ENCODE assay signal across 9 cellular contexts in the genomic region with DNA sequence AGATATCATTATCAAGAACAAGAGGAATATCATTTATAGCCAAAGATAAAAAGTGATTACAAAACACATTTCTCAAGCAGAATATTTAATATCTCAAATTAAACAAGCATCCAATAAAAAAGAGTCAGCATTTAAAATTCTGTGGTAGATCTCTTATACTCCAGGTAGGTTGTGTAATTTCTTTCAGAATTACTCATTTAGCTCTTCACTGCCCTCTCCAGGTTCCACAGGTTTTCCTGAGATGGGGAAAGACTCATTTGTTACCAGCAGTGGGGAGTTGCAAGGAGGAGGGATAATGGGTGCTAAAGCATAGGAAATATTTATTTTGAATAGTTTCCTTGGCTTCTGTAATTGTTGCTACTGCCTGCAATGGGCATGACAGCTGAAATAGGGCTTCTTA.
A peak's percentile ranks its signal among the peaks of the same experiment; 100 is the strongest.
DNase-seq lines count a peak whose midpoint lies in the region; ATAC-seq, FAIRE-seq and TF ChIP-seq lines count a peak whose summit lies in the region.
"Had no signal": no experiment of that assay in that cellular context is flagged by ENCODE, and none has a peak within 500 bp of the region (broad histone marks: within the 10 kb centered on the region; RNA-seq: fewer than 3 reads in every experiment).

No MANE protein-coding gene starts in this region.

- dilution Hi-C loops in mammary epithelial cell (cut with HindIII; ENCODE audit: low sequenced_read_pairs): no loop called here

- H3K79me2 ChIP-seq in mammary epithelial cell (ENCODE audit: insufficient read depth, low read length): no peaks in the 10 kb centered on the region

- no peak overlapping the region for H3K9ac ChIP-seq in mammary epithelial cell (ENCODE audit: insufficient read depth, low read length)

- no peak for FAIRE-seq in HTR-8/SVneo (lab: Jason Lieb, UNC)

- peaks cover 55 to 78% (median 68%) of the 10 kb centered on the region in 4 donors for H3K4me1 Mint-ChIP-seq in CD4-positive, alpha-beta memory T cell

- peak overlapping the region in 2 of 8 donors; percentile 6 to 52 for H3K4me3 Mint-ChIP-seq in CD4-positive, alpha-beta memory T cell

- no peaks in the 10 kb centered on the region for H3K9me3 ChIP-seq in CD4-positive, alpha-beta memory T cell (ENCODE audit: control insufficient read depth in 1 of 2, low read length in 2 of 2)
- H3K9me3 ChIP-seq in mammary epithelial cell (replicated peaks; ENCODE audit: insufficient read depth, low read length) (no peaks in the 10 kb centered on the region), mucosa of descending colon (peaks cover 3% of the 10 kb centered on the region)

- BruUV-seq in mammary epithelial cell (replicated peaks; lab: Mats Ljungman, UMichigan): no TSS peak

- H3K27ac ChIP-seq in CD4-positive, alpha-beta memory T cell (ENCODE audit: low read depth, low read length): peak overlapping the region; percentile 4
- peak overlapping the region; percentile 5 for H3K27ac ChIP-seq in mammary epithelial cell (ENCODE audit: insufficient read depth, low read depth, low read length)
- no peak overlapping the region for H3K27ac ChIP-seq in coronary artery

- TF ChIP-seq CTCF in mammary epithelial cell (conservative IDR thresholded peaks at IDR 0.05 in 1 of 2, IDR thresholded peaks at IDR 0.05 in 1 of 2; ENCODE audit: extremely low read depth in 1 of 2, insufficient read depth in 1 of 2, low read depth in 1 of 2, low read length in 2 of 2) (peak; percentile 72 to 74), mucosa of descending colon (IDR thresholded peaks at IDR 0.05) (no peak), coronary artery (IDR thresholded peaks at IDR 0.05) (no peak)

- intact Hi-C loops in CD4-positive, alpha-beta memory T cell (cut with micrococcal nuclease): no loop called here
- intact Hi-C loops in mammary epithelial cell (cut with micrococcal nuclease) (loop anchor here (1.0 kb wide), 3 partner anchors 83 to 207 kb away; a partner anchor contains a TSS), mucosa of descending colon (cut with DNase I, micrococcal nuclease) (no loop called here)

- CTCF ChIA-PET in CD4-positive, alpha-beta memory T cell (lab: Charles Lee; ENCODE audit: partially characterized antibody): interaction anchor here (0.9 to 19.7 kb wide), 7 partner anchors 15 to 84 kb away, joined by 3 to 451 read pairs (median 6); a partner anchor contains a TSS
- CTCF ChIA-PET in mammary epithelial cell (lab: Charles Lee; ENCODE audit: low non-redundant PET): interaction anchor here (0.6 kb wide), 1 partner anchor 356 kb away, joined by 4 read pairs; no protein-coding TSS in a partner anchor

- H3K27me3 ChIP-seq in CD4-positive, alpha-beta memory T cell (ENCODE audit: insufficient read depth, low read length): no peaks in the 10 kb centered on the region
- H3K27me3 ChIP-seq in mammary epithelial cell (ENCODE audit: insufficient read depth, low read length): no peaks in the 10 kb centered on the region

- H4K20me1 ChIP-seq in mammary epithelial cell (ENCODE audit: insufficient read depth, low read length): no peaks in the 10 kb centered on the region

- H3K27me3 Mint-ChIP-seq in CD4-positive, alpha-beta memory T cell: no peaks in the 10 kb centered on the region

- H3K4me2 ChIP-seq in mammary epithelial cell (ENCODE audit: insufficient read depth, low read depth, low read length): peak overlapping the region; percentile 51

- peak overlapping the region; percentile 60 for H2AFZ ChIP-seq in mammary epithelial cell (ENCODE audit: low read depth, low read length)

- POLR2A ChIA-PET in CD4-positive, alpha-beta memory T cell (lab: Charles Lee; ENCODE audit: partially characterized antibody): interaction anchor here (7.7 to 19.4 kb wide), 3 partner anchors 22 to 84 kb away, joined by 129 to 520 read pairs (median 349); a partner anchor contains a TSS

- no peaks in the 10 kb centered on the region for H3K36me3 ChIP-seq in CD4-positive, alpha-beta memory T cell (ENCODE audit: insufficient read depth, low read length)
- H3K36me3 ChIP-seq in mammary epithelial cell (ENCODE audit: insufficient read depth, low read length) (no peaks in the 10 kb centered on the region), mucosa of descending colon (ENCODE audit: low read depth) (no peaks in the 10 kb centered on the region)

- no peaks in the 10 kb centered on the region for H3K36me3 Mint-ChIP-seq in CD4-positive, alpha-beta memory T cell

- peaks cover 0 to 2% (median 0%) of the 10 kb centered on the region in 8 donors for H3K9me3 Mint-ChIP-seq in CD4-positive, alpha-beta memory T cell

- peak; percentile 27 for ATAC-seq in mucosa of descending colon
- no peak for ATAC-seq in GM19328 (IDR thresholded peaks at IDR 0.05; ENCODE audit: unreplicated experiment)
- no peak for ATAC-seq in GM21423 (IDR thresholded peaks at IDR 0.05; ENCODE audit: unreplicated experiment)
- no peak for ATAC-seq in HG03442 (IDR thresholded peaks at IDR 0.05; ENCODE audit: unreplicated experiment)

- in situ Hi-C loops in mammary epithelial cell (cut with MboI; ENCODE audit: low sequenced_read_pairs in 2 of 2): no loop called here

- no peak for DNase-seq in CD4-positive, alpha-beta memory T cell
- DNase-seq in HTR-8/SVneo (ENCODE audit: insufficient read length, low spot score): peak; percentile 17
- DNase-seq in mammary epithelial cell: peak; percentile 56
- DNase-seq in mucosa of descending colon: peak in 1 of 3 donors; percentile 38
- no peak for DNase-seq in coronary artery (ENCODE audit: low spot score)
- DNase-seq: midbrain had no signal

- H3K4me3 ChIP-seq in CD4-positive, alpha-beta memory T cell (ENCODE audit: low read length in 2 of 2): no peak overlapping the region
- H3K4me3 ChIP-seq in mammary epithelial cell (replicated peaks in 1 of 3; ENCODE audit: insufficient read depth in 1 of 3, low read depth in 2 of 3, low read length in 3 of 3): peak overlapping the region in 1 of 3 experiments; percentile 15
- no peak overlapping the region for H3K4me3 ChIP-seq in mucosa of descending colon
- no peak overlapping the region for H3K4me3 ChIP-seq in coronary artery

- peaks cover 81% of the 10 kb centered on the region for H3K4me1 ChIP-seq in CD4-positive, alpha-beta memory T cell (ENCODE audit: insufficient read depth, low read length)
- H3K4me1 ChIP-seq in mammary epithelial cell (ENCODE audit: insufficient read depth, low read length) (peaks cover 28% of the 10 kb centered on the region), mucosa of descending colon (ENCODE audit: low read depth) (no peaks in the 10 kb centered on the region)

- H3K27ac Mint-ChIP-seq in CD4-positive, alpha-beta memory T cell: peak overlapping the region; percentile 70 to 96 (median 91)

Comparison
In these comparisons a context has a peak if more than half of its experiments do, and no peak if none do; other contexts are left out.
1. DNase-seq: peak in HTR-8/SVneo (single experiment) and mammary epithelial cell (single experiment); none in CD4-positive, alpha-beta memory T cell (0 of 5) and coronary artery (single experiment).
2. H3K27ac ChIP-seq: peak in CD4-positive, alpha-beta memory T cell (single experiment) and mammary epithelial cell (single experiment); none in coronary artery (0 of 2).
3. CTCF ChIP-seq: peak in mammary epithelial cell (2 of 2); none in mucosa of descending colon (single experiment) and coronary artery (single experiment).